8 cellular contexts compared by ENCODE assay signal in genomic region chr3:139677341-139678155, GRCh38. TPM values are rescaled to one million over a fixed set of nuclear protein-coding genes. Genes with fewer than 3 reads are reported as not detected.
DNase-seq lines count a peak whose midpoint lies in the region; ATAC-seq and TF ChIP-seq lines count a peak whose summit lies in the region.

Gene NMNAT3 (minus strand): TSS chr3:139677972. CDS start chr3:139627724, 50,248 bp downstream.

- H3K4me3 Mint-ChIP-seq in activated naive CD8-positive, alpha-beta T cell treated with anti-CD3 and anti-CD28 coated beads, Interleukin-2, amount 50 U/mL, for 24 hours, result peak within 1 kb of the TSS; percentile 78

- no peak for TF ChIP-seq EP300 in transverse colon (IDR thresholded peaks at IDR 0.05; ENCODE audit: low read depth)

- H3K4me3 ChIP-seq in left ventricle myocardium inferior, result peak within 1 kb of the TSS; percentile 77
- H3K4me3 ChIP-seq in transverse colon, result peak within 1 kb of the TSS; percentile 60 to 94 (median 79)

- no peaks in the 10 kb centered on the region for H3K36me3 Mint-ChIP-seq in activated naive CD8-positive, alpha-beta T cell treated with anti-CD3 and anti-CD28 coated beads, Interleukin-2, amount 50 U/mL, for 24 hours (ENCODE audit: low read depth)

- no peaks in the 10 kb centered on the region for H3K9me3 ChIP-seq in left ventricle myocardium inferior (replicated peaks)
- H3K9me3 ChIP-seq in transverse colon, result no peaks in the 10 kb centered on the region

- peak; percentile 77 for DNase-seq in DMS 273 treated with DMSO at 0.1 percent for 48 hours (lab: John Stamatoyannopoulos, UW)
- peak; percentile 37 for DNase-seq in KG1 (lab: John Stamatoyannopoulos, UW)
- peak; percentile 52 for DNase-seq in SK-MEL-5 (ENCODE audit: low read depth, low spot score)
- peak; percentile 85 for DNase-seq in activated naive CD8-positive, alpha-beta T cell treated with anti-CD3 and anti-CD28 coated beads, Interleukin-2, amount 50 U/mL, for 24 hours
- peak; percentile 87 for DNase-seq in left ventricle myocardium inferior
- peak; percentile 93 for DNase-seq in posterior vena cava (ENCODE audit: low spot score)
- peak; percentile 92 for DNase-seq in transverse colon

- no peaks in the 10 kb centered on the region for H3K9me3 Mint-ChIP-seq in activated naive CD8-positive, alpha-beta T cell treated with anti-CD3 and anti-CD28 coated beads, Interleukin-2, amount 50 U/mL, for 24 hours

- H3K27me3 ChIP-seq in left ventricle myocardium inferior (ENCODE audit: low read depth), result no peaks in the 10 kb centered on the region
- H3K27me3 ChIP-seq in transverse colon, result no peaks in the 10 kb centered on the region

- H3K27me3 Mint-ChIP-seq in activated naive CD8-positive, alpha-beta T cell treated with anti-CD3 and anti-CD28 coated beads, Interleukin-2, amount 50 U/mL, for 24 hours, result peaks cover 11% of the 10 kb centered on the region

- H3K4me1 Mint-ChIP-seq in activated naive CD8-positive, alpha-beta T cell treated with anti-CD3 and anti-CD28 coated beads, Interleukin-2, amount 50 U/mL, for 24 hours, result peaks cover 11% of the 10 kb centered on the region

- 0 to 4% methylated on average over 4 to 37 of the region's 67 CpGs for WGBS in transverse colon (ENCODE audit: low coverage in 1 of 2), 2 donors

- intact Hi-C loops in left ventricle myocardium inferior (cut with micrococcal nuclease), result no loop called here
- intact Hi-C loops in posterior vena cava (cut with DNase I), result no loop called here
- intact Hi-C loops in transverse colon (cut with DNase I; ENCODE audit: low total_unique reads), result no loop called here

- H3K4me1 ChIP-seq in left ventricle myocardium inferior (peaks cover 15% of the 10 kb centered on the region), transverse colon (peaks cover 0 to 12% (median 5%) of the 10 kb centered on the region in 4 donors)

- no peak for TF ChIP-seq POLR2A in transverse colon (IDR thresholded peaks at IDR 0.05)

- H3K36me3 ChIP-seq in left ventricle myocardium inferior (no peaks in the 10 kb centered on the region), transverse colon (no peaks in the 10 kb centered on the region)

- H3K27ac ChIP-seq in left ventricle myocardium inferior (replicated peaks) (peak within 1 kb of the TSS; percentile 68), transverse colon (peak within 1 kb of the TSS; percentile 73 to 81 (median 76))

- in situ Hi-C loops in SK-MEL-5 (cut with HindIII; ENCODE audit: low pct_unique_long_range_greater_than_20kb, low sequenced_read_pairs), result no loop called here
- in situ Hi-C loops in transverse colon (cut with MboI; ENCODE audit: low pct_ligation_motif_present in 1 of 4, low pct_unique_long_range_greater_than_20kb in 1 of 4, low sequenced_read_pairs in 3 of 4), result no loop called here

- peak; percentile 96 for ATAC-seq in GM21619 (IDR thresholded peaks at IDR 0.05; ENCODE audit: unreplicated experiment)
- peak; percentile 97 for ATAC-seq in activated naive CD8-positive, alpha-beta T cell treated with anti-CD3 and anti-CD28 coated beads, Interleukin-2, amount 50 U/mL, for 24 hours

- H3K27ac Mint-ChIP-seq in activated naive CD8-positive, alpha-beta T cell treated with anti-CD3 and anti-CD28 coated beads, Interleukin-2, amount 50 U/mL, for 24 hours, result no peak within 1 kb of the TSS

- peak; percentile 23 for TF ChIP-seq CTCF in left ventricle myocardium inferior (IDR thresholded peaks at IDR 0.05; ENCODE audit: borderline replicate concordance)
- TF ChIP-seq CTCF in transverse colon (IDR thresholded peaks at IDR 0.05), result peak in 2 of 5 experiments; percentile 11 to 30

RNA-seq across cellular contexts. Expression of gene NMNAT3, which starts in this region (rescaled TPM):
- 0.85 and 0.93 TPM in 2 replicates for total RNA-seq in SK-MEL-5 (2014; rRNA removed; shearing (Covaris generic))
- polyA plus RNA-seq in SK-MEL-5 (2015; cell fraction: cytosol; rRNA removed), result 0.35 and 1.7 TPM in 2 replicates
- 0.04 and 2.0 TPM in 2 replicates for polyA plus RNA-seq in SK-MEL-5 (2015; cell fraction: nucleus; rRNA removed)
- total RNA-seq in left ventricle myocardium inferior (10.7 TPM), posterior vena cava (1 to 10 TPM; 4.3 to 4.9 TPM), transverse colon (10 to 100 TPM in 1 of 4 donors, 1 to 10 TPM in 3; 1.5 to 12.6 (median 5.6) TPM)

Comparison
In these comparisons a context has a peak if more than half of its experiments do, and no peak if none do; other contexts are left out.
1. Peak in every context shown above with its lines: DNase-seq, ATAC-seq, H3K4me3 ChIP-seq and H3K27ac ChIP-seq.
2. DNase-seq: peak in every context shown above with its lines; median percentile 93 in posterior vena cava; 92 in transverse colon; 87 in left ventricle myocardium inferior; 85 in activated naive CD8-positive, alpha-beta T cell treated with anti-CD3 and anti-CD28 coated beads, Interleukin-2, amount 50 U/mL, for 24 hours; 77 in DMS 273 treated with DMSO at 0.1 percent for 48 hours; 52 in SK-MEL-5; 37 in KG1.